ENCODE assay signal across 27 cellular contexts in the genomic region with DNA sequence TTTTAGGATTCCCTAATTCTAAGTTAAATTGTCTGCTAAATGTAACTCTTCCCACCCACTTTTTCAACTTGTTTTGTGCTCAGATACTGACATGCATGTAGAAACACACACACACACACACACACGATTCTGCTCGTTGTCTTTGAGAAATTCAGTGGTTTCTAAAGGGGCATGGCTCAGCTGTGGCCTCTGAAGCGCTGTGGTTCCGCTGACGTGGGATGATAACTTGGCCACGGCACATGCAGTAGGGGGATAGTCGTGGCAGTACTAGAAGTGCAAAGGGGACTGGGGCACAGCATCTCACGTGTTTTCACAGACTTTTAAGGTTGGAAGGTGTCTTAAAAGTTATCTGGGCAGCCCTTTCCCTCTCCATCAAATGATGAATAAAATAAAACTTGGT.
"Had no signal": no experiment of that assay in that cellular context is flagged by ENCODE, and none has a peak within 500 bp of the region (broad histone marks: within the 10 kb centered on the region; RNA-seq: fewer than 3 reads in every experiment).

No MANE protein-coding gene starts in this region.

- ATAC-seq: activated CD4-positive, alpha-beta T cell treated with anti-CD3 and anti-CD28 coated beads for 36 hours; body of pancreas; Panc1; Right ventricle myocardium inferior had no signal

- H3K4me3 Mint-ChIP-seq: activated CD4-positive, alpha-beta memory T cell treated with anti-CD3 and anti-CD28 coated beads, Interleukin-2, amount 10 ng/mL, durations not matched to agents 7 days and 5 days; activated CD4-positive, alpha-beta T cell treated with anti-CD3 and anti-CD28 coated beads for 36 hours; activated T-helper 1 cell treated with anti-CD3 and anti-CD28 coated beads, Interleukin-12 subunit alpha, Interleukin-12 subunit beta, Interleukin-2, Interleukin-4 antibody, amounts not matched to agents 30 ng/mL and 10 ng/mL and 1 ng/mL, durations not matched to agents 14 hours and 24 hours and 36 hours; central memory CD8-positive, alpha-beta T cell; IgD-negative memory B cell had no signal

- H3K9me3 ChIP-seq: ascending aorta, body of pancreas had no signal

- H3K27ac Mint-ChIP-seq: activated CD4-positive, alpha-beta memory T cell treated with anti-CD3 and anti-CD28 coated beads, Interleukin-2, amount 10 ng/mL, durations not matched to agents 7 days and 5 days; activated CD4-positive, alpha-beta T cell treated with anti-CD3 and anti-CD28 coated beads for 36 hours; activated T-helper 1 cell treated with anti-CD3 and anti-CD28 coated beads, Interleukin-12 subunit alpha, Interleukin-12 subunit beta, Interleukin-2, Interleukin-4 antibody, amounts not matched to agents 30 ng/mL and 10 ng/mL and 1 ng/mL, durations not matched to agents 14 hours and 24 hours and 36 hours; IgD-negative memory B cell had no signal

- H3K36me3 ChIP-seq: ascending aorta, WERI-Rb-1 had no signal

- H3K4me3 ChIP-seq: ascending aorta, body of pancreas, SK-N-MC had no signal

- H3K9me3 Mint-ChIP-seq: activated CD4-positive, alpha-beta memory T cell treated with anti-CD3 and anti-CD28 coated beads, Interleukin-2, amount 10 ng/mL, durations not matched to agents 7 days and 5 days; activated T-helper 1 cell treated with anti-CD3 and anti-CD28 coated beads, Interleukin-12 subunit alpha, Interleukin-12 subunit beta, Interleukin-2, Interleukin-4 antibody, amounts not matched to agents 30 ng/mL and 10 ng/mL and 1 ng/mL, durations not matched to agents 14 hours and 24 hours and 36 hours; central memory CD8-positive, alpha-beta T cell; IgD-negative memory B cell had no signal

- H3K27ac ChIP-seq: ascending aorta, body of pancreas, SK-N-MC, WERI-Rb-1 had no signal

- H3K27me3 Mint-ChIP-seq: activated CD4-positive, alpha-beta memory T cell treated with anti-CD3 and anti-CD28 coated beads, Interleukin-2, amount 10 ng/mL, durations not matched to agents 7 days and 5 days; activated CD4-positive, alpha-beta T cell treated with anti-CD3 and anti-CD28 coated beads for 36 hours; central memory CD8-positive, alpha-beta T cell; IgD-negative memory B cell had no signal

- H3K27me3 ChIP-seq: ascending aorta, body of pancreas had no signal

- H3K4me1 ChIP-seq: ascending aorta, body of pancreas had no signal

- DNase-seq: activated CD4-positive, alpha-beta memory T cell treated with anti-CD3 and anti-CD28 coated beads, Interleukin-2, amount 10 ng/mL, durations not matched to agents 7 days and 5 days; activated CD4-positive, alpha-beta T cell treated with anti-CD3 and anti-CD28 coated beads for 36 hours; activated CD4-positive, alpha-beta T cell treated with anti-CD3 and anti-CD28 coated beads, Interleukin-2, amount 50 U/mL, for 1 hour; activated CD8-positive, alpha-beta memory T cell treated with anti-CD3 and anti-CD28 coated beads, Interleukin-2, amount 50 U/mL, for 48 hours; activated effector memory CD4-positive, alpha-beta T cell treated with Interleukin-2 at 50 U/mL for 16 hours; activated naive CD4-positive, alpha-beta T cell; activated T-cell treated with anti-CD3 and anti-CD28 coated beads, Interleukin-2, amount 50 U/mL, for 1 hour; amniotic stem cell; body of pancreas; KG1; NCI-H1092; NCI-H1417; NCI-H2029; NCI-H2107; NCI-H2171 treated with DMSO at 0.1 percent for 48 hours; NCI-H226; NCI-H526 treated with DMSO at 0.1 percent for 48 hours; RPMI8226; T-helper 1 cell; WERI-Rb-1 had no signal
